In the genomic region with DNA sequence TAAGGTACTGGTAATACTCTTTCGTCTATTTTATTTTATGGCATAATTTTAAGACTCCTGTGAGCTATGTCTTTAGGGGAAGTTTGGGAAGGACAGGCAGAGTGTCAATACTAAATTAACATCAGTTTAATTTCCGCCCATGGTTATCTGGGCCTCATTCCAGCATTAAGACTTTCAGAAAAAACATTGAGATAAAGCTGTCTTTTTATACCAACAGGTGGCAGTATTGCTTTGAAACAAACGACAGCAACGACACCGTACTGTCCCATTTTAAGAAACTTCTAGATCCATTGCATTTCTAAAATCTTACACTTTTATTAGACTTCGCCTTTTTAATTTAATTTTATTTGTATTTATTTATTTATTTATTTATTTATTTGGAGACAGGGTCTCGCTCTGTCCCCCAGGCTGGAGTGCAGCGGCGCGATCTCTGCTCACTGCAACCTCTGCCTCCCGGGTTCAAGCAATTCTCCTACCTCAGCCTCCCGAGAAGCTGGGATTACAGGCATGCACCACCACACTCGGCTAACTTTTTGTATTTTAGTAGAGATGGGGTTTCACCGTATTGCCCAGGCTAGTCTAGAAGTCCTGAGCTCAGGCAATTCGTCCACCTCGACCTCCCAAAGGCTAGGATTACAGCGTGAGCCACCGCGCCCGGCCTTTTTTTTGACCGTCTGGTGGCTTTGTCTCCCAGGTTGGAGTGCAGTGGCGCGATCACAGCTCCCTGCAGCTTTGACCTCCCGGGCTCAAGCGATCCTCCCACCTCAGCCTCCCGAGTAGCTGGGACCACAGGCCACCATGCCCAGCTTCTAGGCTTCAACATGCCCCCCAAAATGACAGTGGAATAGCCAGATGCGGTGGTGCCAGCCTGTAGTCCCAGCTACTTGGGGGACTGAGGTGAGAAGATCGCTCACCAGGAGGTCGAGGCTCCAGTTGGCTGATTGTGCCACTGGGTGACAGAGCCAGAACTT, we compare ENCODE assay signal across 7 cellular contexts.
DNase-seq lines count a peak whose midpoint lies in the region; ATAC-seq and TF ChIP-seq lines count a peak whose summit lies in the region.

No MANE protein-coding gene starts in this region.

- H3K27me3 ChIP-seq in brain microvascular endothelial cell (replicated peaks), result no peaks in the 10 kb centered on the region

- in situ Hi-C loops in G401 (cut with HindIII; ENCODE audit: low sequenced_read_pairs) (no loop called here), brain microvascular endothelial cell (cut with HindIII; ENCODE audit: low pct_ligation_motif_present, low sequenced_read_pairs) (no loop called here)

- H3K4me3 ChIP-seq in brain microvascular endothelial cell (ENCODE audit: low read depth, low read length), result no peak overlapping the region

- peak; percentile 53 for DNase-seq in G401 (ENCODE audit: low spot score)
- peak; percentile 75 for DNase-seq in NCI-H748 (lab: John Stamatoyannopoulos, UW; ENCODE audit: unreplicated experiment)
- DNase-seq in brain microvascular endothelial cell, result peak; percentile 24
- DNase-seq in iris pigment epithelial cell (ENCODE audit: low read depth), result peak; percentile 74
- peak; percentile 86 for DNase-seq in superior temporal gyrus (ENCODE audit: extremely low spot score)
- no peak for DNase-seq in stimulated activated naive CD4-positive, alpha-beta T cell treated with Interleukin-2 at 50 U/mL for 16 hours (lab: John Stamatoyannopoulos, UW)

- peak; percentile 57 for TF ChIP-seq CTCF in brain microvascular endothelial cell (IDR thresholded peaks at IDR 0.05; ENCODE audit: low read depth, low read length, missing control alignments)

- H3K27ac ChIP-seq in brain microvascular endothelial cell, result no peak overlapping the region

- no peaks in the 10 kb centered on the region for H3K36me3 ChIP-seq in brain microvascular endothelial cell (replicated peaks)

- peak; percentile 72 for ATAC-seq in HG02885 (IDR thresholded peaks at IDR 0.05; ENCODE audit: poor library complexity, unreplicated experiment)
